In genomic region chr17:74024871-74025531, GRCh38 we compare ENCODE assay signal across 33 cellular contexts.
DNase-seq lines count a peak whose midpoint lies in the region; ATAC-seq and TF ChIP-seq lines count a peak whose summit lies in the region.
"Had no signal": no experiment of that assay in that cellular context is flagged by ENCODE, and none has a peak within 500 bp of the region (broad histone marks: within the 10 kb centered on the region; RNA-seq: fewer than 3 reads in every experiment).

No MANE protein-coding gene starts in this region.

- H3K9me3 ChIP-seq in testis, result no peaks in the 10 kb centered on the region
- H3K9me3 ChIP-seq: body of pancreas, gastrocnemius medialis, mucosa of descending colon, spleen, vagina had no signal

- no peaks in the 10 kb centered on the region for H3K4me1 ChIP-seq in testis
- H3K4me1 ChIP-seq: body of pancreas, gastrocnemius medialis, parathyroid adenoma, spleen, vagina had no signal

- no peak overlapping the region for H3K4me3 ChIP-seq in testis
- H3K4me3 ChIP-seq: body of pancreas, gastrocnemius medialis, lung, mucosa of descending colon, spleen, vagina had no signal

- no peaks in the 10 kb centered on the region for H3K27me3 ChIP-seq in testis
- H3K27me3 ChIP-seq: body of pancreas, gastrocnemius medialis, vagina had no signal

- no peak for TF ChIP-seq POLR2A in testis (IDR thresholded peaks at IDR 0.05)

- in situ Hi-C loops in SK-MEL-5 (cut with HindIII; ENCODE audit: low pct_unique_long_range_greater_than_20kb, low sequenced_read_pairs), result no loop called here

- TF ChIP-seq CTCF in testis (IDR thresholded peaks at IDR 0.05), result no peak

- no peak overlapping the region for H3K4me3 Mint-ChIP-seq in natural killer cell treated with Interleukin-12 subunit alpha and Interleukin-12 subunit beta and Interleukin-15 and Interleukin-18, amount 100 ng/mL, for 72 hours
- H3K4me3 Mint-ChIP-seq: activated CD4-positive, alpha-beta memory T cell treated with anti-CD3 and anti-CD28 coated beads, Interleukin-2, amount 10 ng/mL, durations not matched to agents 7 days and 5 days; activated naive CD4-positive, alpha-beta T cell treated with anti-CD3 and anti-CD28 coated beads for 36 hours; activated T-helper 1 cell treated with anti-CD3 and anti-CD28 coated beads, Interleukin-12 subunit alpha, Interleukin-12 subunit beta, Interleukin-2, Interleukin-4 antibody, amounts not matched to agents 30 ng/mL and 10 ng/mL and 1 ng/mL, durations not matched to agents 14 hours and 24 hours and 36 hours; CD4-positive, alpha-beta memory T cell; H9; stimulated activated naive CD8-positive, alpha-beta T cell treated with anti-CD3 and anti-CD28 coated beads, Interleukin-15, amount 100 ng/mL, for 72 hours had no signal

- DNase-seq in NCI-H82 (lab: John Stamatoyannopoulos, UW) (peak; percentile 71), NCI-H82 treated with DMSO at 0.1 percent for 48 hours (lab: John Stamatoyannopoulos, UW; ENCODE audit: unreplicated experiment) (no peak), SK-MEL-5 (ENCODE audit: low read depth, low spot score) (peak; percentile 47), islet precursor cell (peak; percentile 89), testis (peak; percentile 33), SKM-1 (lab: John Stamatoyannopoulos, UW; ENCODE audit: unreplicated experiment) (no peak), mucosa of gallbladder (ENCODE audit: low spot score) (no peak)
- DNase-seq in natural killer cell treated with Interleukin-12 subunit alpha and Interleukin-12 subunit beta and Interleukin-15 and Interleukin-18, amount 100 ng/mL, for 72 hours (ENCODE audit: low spot score), result no peak
- DNase-seq: activated CD4-positive, alpha-beta memory T cell treated with anti-CD3 and anti-CD28 coated beads, Interleukin-2, amount 10 ng/mL, durations not matched to agents 7 days and 5 days; activated CD4-positive, alpha-beta T cell treated with anti-CD3 and anti-CD28 coated beads for 1 hour; activated CD8-positive, alpha-beta memory T cell treated with anti-CD3 and anti-CD28 coated beads, Interleukin-2, amount 50 U/mL, for 4 hours; activated naive CD4-positive, alpha-beta T cell treated with anti-CD3 and anti-CD28 coated beads for 36 hours; AML-193; body of pancreas; CD4-positive, alpha-beta memory T cell; cerebellar nuclear complex; gastrocnemius medialis; H9; IMR-90; mucosa of descending colon; NCI-H1048; NCI-H187; PC-3; spleen; stimulated activated CD4-positive, alpha-beta T cell treated with anti-CD3 and anti-CD28 coated beads, Interleukin-2, amount 100 ng/mL, for 24 hours; stimulated activated CD8-positive, alpha-beta memory T cell treated with anti-CD3 and anti-CD28 coated beads, Interleukin-4, amount 100 ng/mL, for 48 hours; stimulated activated naive CD8-positive, alpha-beta T cell treated with anti-CD3 and anti-CD28 coated beads, Interleukin-15, amount 100 ng/mL, for 72 hours; T-helper 2 cell had no signal

- H3K27ac ChIP-seq in testis, result no peak overlapping the region
- H3K27ac ChIP-seq: body of pancreas, gastrocnemius medialis, parathyroid adenoma, spleen, vagina had no signal

- no peaks in the 10 kb centered on the region for H3K9me3 Mint-ChIP-seq in natural killer cell treated with Interleukin-12 subunit alpha and Interleukin-12 subunit beta and Interleukin-15 and Interleukin-18, amount 100 ng/mL, for 72 hours
- H3K9me3 Mint-ChIP-seq: activated CD4-positive, alpha-beta memory T cell treated with anti-CD3 and anti-CD28 coated beads, Interleukin-2, amount 10 ng/mL, durations not matched to agents 7 days and 5 days; activated naive CD4-positive, alpha-beta T cell treated with anti-CD3 and anti-CD28 coated beads for 36 hours; activated T-helper 1 cell treated with anti-CD3 and anti-CD28 coated beads, Interleukin-12 subunit alpha, Interleukin-12 subunit beta, Interleukin-2, Interleukin-4 antibody, amounts not matched to agents 30 ng/mL and 10 ng/mL and 1 ng/mL, durations not matched to agents 14 hours and 24 hours and 36 hours; CD4-positive, alpha-beta memory T cell; H9; stimulated activated naive CD8-positive, alpha-beta T cell treated with anti-CD3 and anti-CD28 coated beads, Interleukin-15, amount 100 ng/mL, for 72 hours had no signal

- H3K36me3 ChIP-seq in testis (ENCODE audit: low read depth, missing control alignments), result no peaks in the 10 kb centered on the region
- H3K36me3 ChIP-seq: gastrocnemius medialis, spleen, vagina had no signal

- no peaks in the 10 kb centered on the region for H3K36me3 Mint-ChIP-seq in natural killer cell treated with Interleukin-12 subunit alpha and Interleukin-12 subunit beta and Interleukin-15 and Interleukin-18, amount 100 ng/mL, for 72 hours
- H3K36me3 Mint-ChIP-seq: CD4-positive, alpha-beta memory T cell had no signal

- H3K27ac Mint-ChIP-seq in natural killer cell treated with Interleukin-12 subunit alpha and Interleukin-12 subunit beta and Interleukin-15 and Interleukin-18, amount 100 ng/mL, for 72 hours, result no peak overlapping the region
- H3K27ac Mint-ChIP-seq: activated CD4-positive, alpha-beta memory T cell treated with anti-CD3 and anti-CD28 coated beads, Interleukin-2, amount 10 ng/mL, durations not matched to agents 7 days and 5 days; activated naive CD4-positive, alpha-beta T cell treated with anti-CD3 and anti-CD28 coated beads for 36 hours; activated T-helper 1 cell treated with anti-CD3 and anti-CD28 coated beads, Interleukin-12 subunit alpha, Interleukin-12 subunit beta, Interleukin-2, Interleukin-4 antibody, amounts not matched to agents 30 ng/mL and 10 ng/mL and 1 ng/mL, durations not matched to agents 14 hours and 24 hours and 36 hours; H9; stimulated activated naive CD8-positive, alpha-beta T cell treated with anti-CD3 and anti-CD28 coated beads, Interleukin-15, amount 100 ng/mL, for 72 hours had no signal

- whole genome bisulfite sequencing in testis, 2 donors, result 51 to 58% methylated on average over 10 of the region's 10 CpGs

- H3K27me3 Mint-ChIP-seq in natural killer cell treated with Interleukin-12 subunit alpha and Interleukin-12 subunit beta and Interleukin-15 and Interleukin-18, amount 100 ng/mL, for 72 hours, result peaks cover 7 to 15% of the 10 kb centered on the region in 2 donors

- peaks cover under 1 to 9% of the 10 kb centered on the region in 2 donors for H3K4me1 Mint-ChIP-seq in natural killer cell treated with Interleukin-12 subunit alpha and Interleukin-12 subunit beta and Interleukin-15 and Interleukin-18, amount 100 ng/mL, for 72 hours (ENCODE audit: low read depth in 2 of 2)
- H3K4me1 Mint-ChIP-seq: CD4-positive, alpha-beta memory T cell had no signal

- ATAC-seq in natural killer cell treated with Interleukin-12 subunit alpha and Interleukin-12 subunit beta and Interleukin-15 and Interleukin-18, amount 100 ng/mL, for 72 hours, result no peak
- ATAC-seq: body of pancreas; gastrocnemius medialis; mucosa of descending colon; PC-3; SK-N-SH treated with all-trans-retinoic acid at 6 μM for 48 hours; stimulated activated naive CD8-positive, alpha-beta T cell treated with anti-CD3 and anti-CD28 coated beads, Interleukin-15, amount 100 ng/mL, for 72 hours had no signal

- intact Hi-C loops in testis (cut with DNase I; ENCODE audit: low total_unique reads), result no loop called here

Comparison
In these comparisons a context has a peak if more than half of its experiments do, and no peak if none do; other contexts are left out.
1. DNase-seq: peak in NCI-H82 (single experiment), SK-MEL-5 (single experiment), islet precursor cell (single experiment) and testis (single experiment); none in NCI-H82 treated with DMSO at 0.1 percent for 48 hours (single experiment), SKM-1 (single experiment), mucosa of gallbladder (single experiment) and natural killer cell treated with Interleukin-12 subunit alpha and Interleukin-12 subunit beta and Interleukin-15 and Interleukin-18, amount 100 ng/mL, for 72 hours (single experiment).